10 cellular contexts compared by ENCODE assay signal in the genomic region with DNA sequence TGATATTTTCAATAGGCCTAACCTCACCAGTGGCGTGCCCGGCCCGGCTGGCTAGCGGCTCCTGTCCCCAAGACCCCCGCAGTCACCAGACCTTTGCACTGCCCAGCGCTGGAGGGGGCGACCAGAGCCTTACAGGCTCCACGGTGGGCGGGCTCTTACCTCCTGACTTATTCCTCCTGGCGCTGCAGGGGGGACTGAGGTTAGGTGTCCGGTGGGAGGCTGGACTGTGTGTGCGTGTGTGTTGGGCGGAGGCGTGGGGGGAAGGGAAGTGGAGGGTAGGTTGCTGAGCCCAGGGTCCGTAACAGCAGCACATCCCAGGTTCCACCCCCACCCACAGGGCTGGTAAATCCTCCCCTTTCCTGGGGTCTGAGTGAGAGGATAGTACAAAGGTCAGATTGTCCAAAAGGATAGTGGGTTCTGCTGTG. TPM values are rescaled to one million over a fixed set of nuclear protein-coding genes. Genes with fewer than 3 reads are reported as not detected.
DNase-seq lines count a peak whose midpoint lies in the region; ATAC-seq and TF ChIP-seq lines count a peak whose summit lies in the region.
"Had no signal": no experiment of that assay in that cellular context is flagged by ENCODE, and none has a peak within 500 bp of the region (broad histone marks: within the 10 kb centered on the region; RNA-seq: fewer than 3 reads in every experiment).

No MANE protein-coding gene starts in this region.

- H3K36me3 ChIP-seq in ectodermal cell (ENCODE audit: control insufficient read depth, insufficient read depth, low read length) (no peaks in the 10 kb centered on the region), lower lobe of right lung (no peaks in the 10 kb centered on the region), stomach (no peaks in the 10 kb centered on the region), SJCRH30 (no peaks in the 10 kb centered on the region)

- in situ Hi-C loops in KBM-7 (cut with MboI; ENCODE audit: low pct_unique_long_range_greater_than_20kb, low sequenced_read_pairs) = no loop called here

- H3K27ac ChIP-seq in ectodermal cell (ENCODE audit: insufficient read depth, low read depth, low read length, poor library complexity, severe bottlenecking) (no peak overlapping the region), lower lobe of right lung (peak overlapping the region; percentile 84), stomach (peak overlapping the region; percentile 84 to 88 (median 86)), SJCRH30 (no peak overlapping the region)

- 2 to 6% methylated on average over 12 to 15 of the region's 15 CpGs for WGBS in ectodermal cell, 2 experiments
- 35 to 62% (median 45%) methylated on average over 6 to 15 of the region's 15 CpGs for WGBS in stomach, 5 donors

- DNase-seq in HuH-7.5 (ENCODE audit: low spot score) (peak; percentile 71), lower lobe of right lung (no peak), stomach (no peak), SJCRH30 (no peak), dermis blood vessel endothelial cell (no peak), KBM-7 (no peak)
- DNase-seq: NCI-H1417 treated with DMSO at 0.1 percent for 48 hours had no signal

- peak in 1 of 2 donors; percentile 2 for ATAC-seq in lower lobe of right lung
- ATAC-seq in GM18520 (IDR thresholded peaks at IDR 0.05; ENCODE audit: unreplicated experiment) = no peak

- no peak for TF ChIP-seq POLR2A in stomach (IDR thresholded peaks at IDR 0.05)

- no peak for TF ChIP-seq EP300 in stomach (IDR thresholded peaks at IDR 0.05)

- no peaks in the 10 kb centered on the region for H3K9me3 ChIP-seq in ectodermal cell (ENCODE audit: control insufficient read depth, low read length)
- no peaks in the 10 kb centered on the region for H3K9me3 ChIP-seq in lower lobe of right lung
- no peaks in the 10 kb centered on the region for H3K9me3 ChIP-seq in stomach
- H3K9me3 ChIP-seq in SJCRH30 (replicated peaks) = no peaks in the 10 kb centered on the region
- H3K9me3 ChIP-seq: body of pancreas had no signal

- H3K4me1 ChIP-seq in ectodermal cell (ENCODE audit: control insufficient read depth, insufficient read depth, low read length) (peaks cover 7% of the 10 kb centered on the region), lower lobe of right lung (peaks cover 11% of the 10 kb centered on the region), stomach (peaks cover 9 to 35% (median 24%) of the 10 kb centered on the region in 4 donors), SJCRH30 (no peaks in the 10 kb centered on the region)

- H3K4me3 ChIP-seq in ectodermal cell (ENCODE audit: insufficient read depth, low read depth, low read length) (peak overlapping the region; percentile 50), lower lobe of right lung (peak overlapping the region; percentile 76), stomach (peak overlapping the region; percentile 67 to 75 (median 74)), SJCRH30 (no peak overlapping the region)

- intact Hi-C loops in lower lobe of right lung (cut with DNase I) = no loop called here
- intact Hi-C loops in stomach (cut with DNase I; ENCODE audit: low total_unique reads) = no loop called here

- TF ChIP-seq CTCF in lower lobe of right lung (IDR thresholded peaks at IDR 0.05) = no peak
- no peak for TF ChIP-seq CTCF in stomach (IDR thresholded peaks at IDR 0.05)

- H3K27me3 ChIP-seq in ectodermal cell (ENCODE audit: control insufficient read depth, insufficient read depth, low read length, poor library complexity, severe bottlenecking) (peaks cover 66% of the 10 kb centered on the region), lower lobe of right lung (ENCODE audit: low read depth) (peaks cover 3% of the 10 kb centered on the region), stomach (peaks cover 0 to 14% (median 0%) of the 10 kb centered on the region in 3 donors), SJCRH30 (peaks cover 12% of the 10 kb centered on the region; the same call in 1 of the 2 replicates)
- H3K27me3 ChIP-seq: body of pancreas had no signal

RNA-seq across cellular contexts. Expression of gene THRB, which starts 27.5 kb away (rescaled TPM):
- 0.30 TPM for polyA plus RNA-seq in ectodermal cell (2013, experiment 1 of 4)
- 0.64 TPM for polyA plus RNA-seq in ectodermal cell (2013, experiment 2 of 4)
- polyA plus RNA-seq in ectodermal cell (2013, experiment 3 of 4) = 0.16 TPM
- polyA plus RNA-seq in ectodermal cell (2013, experiment 4 of 4) = 0.41 TPM
- total RNA-seq in lower lobe of right lung = 14.6 TPM
- total RNA-seq in stomach = 10 to 100 TPM in 4 of 5 donors, 1 to 10 TPM in 1; 6.1 to 47.3 (median 25.0) TPM
- 1 to 10 TPM; 3.6 to 7.1 (median 5.7) TPM for polyA plus RNA-seq in stomach
- not detected in 2 replicates for total RNA-seq in SJCRH30 (2014; rRNA removed; shearing (Covaris generic))
- 0.23 and 0.34 TPM in 2 replicates for total RNA-seq in dermis blood vessel endothelial cell

Comparison
In these comparisons a context has a peak if more than half of its experiments do, and no peak if none do; other contexts are left out.
1. H3K27ac ChIP-seq: peak in lower lobe of right lung (single experiment) and stomach (5 of 5); none in ectodermal cell (single experiment) and SJCRH30 (single experiment).